1 cellular context compared by ENCODE assay signal in the genomic region with DNA sequence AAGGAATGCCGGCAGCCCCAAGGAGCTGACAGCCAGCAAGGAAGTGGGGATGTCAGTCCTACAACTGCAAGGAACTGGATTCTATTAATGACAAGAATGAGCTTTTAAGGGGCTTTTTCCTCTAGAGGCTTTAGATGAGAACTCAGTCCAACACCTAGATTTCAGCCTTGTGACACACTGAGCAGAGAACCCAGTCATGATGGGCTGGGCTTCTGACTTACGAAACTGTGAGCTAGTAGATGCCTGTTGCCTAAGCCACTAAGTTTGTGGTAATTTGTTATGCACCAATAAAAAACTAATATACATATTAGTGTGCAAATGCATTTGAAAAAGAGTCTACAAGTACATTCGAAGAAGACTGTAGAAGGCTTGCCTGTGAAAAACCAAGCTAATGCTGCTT.
TF ChIP-seq lines count a peak whose summit lies in the region.

No MANE protein-coding gene starts in this region.

TF ChIP-seq in HepG2, 621 proteins besides CTCF, POLR2A, EP300 and RAD21 (continued from another document):
- TF ChIP-seq MYPOP (CRISPR knock-in tag; IDR thresholded peaks at IDR 0.05), result no peak
- no peak for TF ChIP-seq STAT6 (CRISPR knock-in tag; IDR thresholded peaks at IDR 0.05; ENCODE audit: borderline replicate concordance)
TF ChIP-seq in HepG2: peak in this region for 0.
